Comparison of ENCODE assay signal across 14 cellular contexts in genomic region chr3:61926913-61927312, GRCh38.
DNase-seq lines count a peak whose midpoint lies in the region; ATAC-seq and TF ChIP-seq lines count a peak whose summit lies in the region.
"Had no signal": no experiment of that assay in that cellular context is flagged by ENCODE, and none has a peak within 500 bp of the region (broad histone marks: within the 10 kb centered on the region; RNA-seq: fewer than 3 reads in every experiment).

No MANE protein-coding gene starts in this region.

- H3K4me1 ChIP-seq in heart left ventricle (peaks cover 9 to 78% (median 50%) of the 10 kb centered on the region in 12 donors), sigmoid colon (peaks cover 0 to 63% (median 53%) of the 10 kb centered on the region in 4 donors)

- H3K27ac Mint-ChIP-seq in MCF 10A (ENCODE audit: low read depth, unreplicated experiment): peak overlapping the region; percentile 37
- H3K27ac Mint-ChIP-seq: activated CD8-positive, alpha-beta T cell treated with anti-CD3 and anti-CD28 coated beads, Interleukin-2, amount 10 ng/mL, durations not matched to agents 7 days and 5 days; CD4-positive, CD25-positive, alpha-beta regulatory T cell; memory B cell had no signal

- no peak for TF ChIP-seq EP300 in sigmoid colon (IDR thresholded peaks at IDR 0.05)

- ATAC-seq in heart left ventricle (peak; percentile 4 to 55 (median 12)), GM18498 (IDR thresholded peaks at IDR 0.05; ENCODE audit: unreplicated experiment) (no peak), GM19395 (IDR thresholded peaks at IDR 0.05; ENCODE audit: unreplicated experiment) (no peak), GM21529 (IDR thresholded peaks at IDR 0.05; ENCODE audit: unreplicated experiment) (no peak)
- ATAC-seq: activated CD8-positive, alpha-beta T cell treated with anti-CD3 and anti-CD28 coated beads, Interleukin-2, amount 10 ng/mL, durations not matched to agents 7 days and 5 days had no signal

- H3K4me1 Mint-ChIP-seq in MCF 10A (ENCODE audit: insufficient read depth, unreplicated experiment): peaks cover 33% of the 10 kb centered on the region
- H3K4me1 Mint-ChIP-seq: CD4-positive, CD25-positive, alpha-beta regulatory T cell; memory B cell had no signal

- no TSS peak for BruUV-seq in MCF 10A (replicated peaks; lab: Mats Ljungman, UMichigan)

- H3K4me3 ChIP-seq in heart left ventricle (peak overlapping the region in 1 of 12 donors; percentile 30), sigmoid colon (no peak overlapping the region)

- no peaks in the 10 kb centered on the region for H3K36me3 ChIP-seq in heart left ventricle
- no peaks in the 10 kb centered on the region for H3K36me3 ChIP-seq in sigmoid colon

- H3K27me3 Mint-ChIP-seq in MCF 10A (ENCODE audit: insufficient read depth, unreplicated experiment): no peaks in the 10 kb centered on the region
- H3K27me3 Mint-ChIP-seq: CD4-positive, CD25-positive, alpha-beta regulatory T cell had no signal

- H3K9me3 ChIP-seq in heart left ventricle (no peaks in the 10 kb centered on the region), sigmoid colon (no peaks in the 10 kb centered on the region)

- DNase-seq in EH (ENCODE audit: low read depth) (peak; percentile 79), MCF 10A (ENCODE audit: unreplicated experiment) (peak; percentile 53), heart left ventricle (no peak), sigmoid colon (no peak)
- no peak for DNase-seq in stimulated activated CD4-positive, alpha-beta T cell treated with anti-CD3 and anti-CD28 coated beads, Interleukin-2, amount 100 ng/mL, for 48 hours
- DNase-seq: activated CD8-positive, alpha-beta T cell treated with anti-CD3 and anti-CD28 coated beads, Interleukin-2, amount 10 ng/mL, durations not matched to agents 7 days and 5 days; CD4-positive, CD25-positive, alpha-beta regulatory T cell; NCI-H1092 treated with DMSO at 0.1 percent for 48 hours; NCI-H774 had no signal

- no peak for TF ChIP-seq POLR2A in heart left ventricle (IDR thresholded peaks at IDR 0.05)
- no peak for TF ChIP-seq POLR2A in sigmoid colon (IDR thresholded peaks at IDR 0.05)

- TF ChIP-seq CTCF in MCF 10A (IDR thresholded peaks at IDR 0.05; ENCODE audit: unreplicated experiment): no peak
- no peak for TF ChIP-seq CTCF in heart left ventricle (IDR thresholded peaks at IDR 0.05)
- TF ChIP-seq CTCF in sigmoid colon (IDR thresholded peaks at IDR 0.05): no peak

- WGBS in heart left ventricle, 4 donors: 21 to 23% (median 21%) methylated on average over 3 of the region's 3 CpGs
- 73 to 88% methylated on average over 3 of the region's 3 CpGs for WGBS in sigmoid colon, 2 donors

- H3K27ac ChIP-seq in heart left ventricle: peak overlapping the region; percentile 29 to 91 (median 76)
- H3K27ac ChIP-seq in sigmoid colon: peak overlapping the region; percentile 55 to 78 (median 70)
- H3K27ac ChIP-seq: epithelial cell of prostate had no signal

- H3K4me3 Mint-ChIP-seq in MCF 10A (ENCODE audit: unreplicated experiment): no peak overlapping the region
- H3K4me3 Mint-ChIP-seq: activated CD8-positive, alpha-beta T cell treated with anti-CD3 and anti-CD28 coated beads, Interleukin-2, amount 10 ng/mL, durations not matched to agents 7 days and 5 days; CD4-positive, CD25-positive, alpha-beta regulatory T cell; memory B cell had no signal

- no peaks in the 10 kb centered on the region for H3K36me3 Mint-ChIP-seq in MCF 10A (ENCODE audit: insufficient read depth, unreplicated experiment)
- H3K36me3 Mint-ChIP-seq: CD4-positive, CD25-positive, alpha-beta regulatory T cell; memory B cell had no signal

- intact Hi-C loops in MCF 10A (cut with micrococcal nuclease): loop anchor here (5.0 kb wide), 1 partner anchor 365 kb away; the partner anchor contains the start of gene PTPRG
- intact Hi-C loops in heart left ventricle (cut with DNase I): loop anchor here in 6 of 10 donors (5.0 to 10.0 kb wide), 6 partner anchors 62 to 365 kb away; partner anchors contain the start of gene PTPRG (in 5 of the 6)
- intact Hi-C loops in sigmoid colon (cut with DNase I): loop anchor here (5.0 to 10.0 kb wide), 2 partner anchors 65 to 282 kb away; no protein-coding TSS in a partner anchor

- no peaks in the 10 kb centered on the region for H3K27me3 ChIP-seq in heart left ventricle
- no peaks in the 10 kb centered on the region for H3K27me3 ChIP-seq in sigmoid colon

- CTCF ChIA-PET in MCF 10A (lab: Yijun Ruan, JAX): interaction anchor here (0.6 to 1.1 kb wide), 6 partner anchors 9 to 1180 kb away, joined by 3 to 4 read pairs (median 3); no protein-coding TSS in a partner anchor

- POLR2A ChIA-PET in MCF 10A (lab: Yijun Ruan, JAX): interaction anchor here (0.7 kb wide), 1 partner anchor 22 kb away, joined by 5 read pairs; no protein-coding TSS in a partner anchor

- no peaks in the 10 kb centered on the region for H3K9me3 Mint-ChIP-seq in MCF 10A (ENCODE audit: unreplicated experiment)

Comparison
In these comparisons a context has a peak if more than half of its experiments do, and no peak if none do; other contexts are left out.
1. DNase-seq: peak in EH (single experiment) and MCF 10A (single experiment); none in heart left ventricle (0 of 5), sigmoid colon (single experiment) and stimulated activated CD4-positive, alpha-beta T cell treated with anti-CD3 and anti-CD28 coated beads, Interleukin-2, amount 100 ng/mL, for 48 hours (0 of 2).
2. ATAC-seq: peak in heart left ventricle (4 of 4); none in GM18498 (single experiment), GM19395 (single experiment) and GM21529 (single experiment).